19 cellular contexts compared by ENCODE assay signal in genomic region chr3:191848818-191849217, GRCh38.
"Had no signal": no experiment of that assay in that cellular context is flagged by ENCODE, and none has a peak within 500 bp of the region (broad histone marks: within the 10 kb centered on the region; RNA-seq: fewer than 3 reads in every experiment).

No MANE protein-coding gene starts in this region.

- H3K4me1 ChIP-seq: colonic mucosa, esophagus squamous epithelium, gastrocnemius medialis, heart right ventricle, left lung, lower lobe of right lung had no signal

- H3K9me3 ChIP-seq: colonic mucosa, esophagus squamous epithelium, gastrocnemius medialis, left lung, lower lobe of right lung had no signal

- H3K27ac ChIP-seq: colonic mucosa, esophagus squamous epithelium, gastrocnemius medialis, heart right ventricle, left lung, lower lobe of right lung had no signal

- H3K27me3 ChIP-seq: colonic mucosa, esophagus squamous epithelium, gastrocnemius medialis, heart right ventricle, left lung had no signal

- H3K36me3 ChIP-seq: colonic mucosa, esophagus squamous epithelium, gastrocnemius medialis, heart right ventricle, left lung, lower lobe of right lung had no signal

- ATAC-seq: gastrocnemius medialis; heart right ventricle; left cardiac atrium; left lung; left ventricle myocardium superior; lower lobe of right lung; naive thymus-derived CD4-positive, alpha-beta T cell had no signal

- DNase-seq: colonic mucosa; cortex of kidney; effector CD4-positive, alpha-beta T cell; effector memory CD4-positive, alpha-beta T cell; esophagus squamous epithelium; foreskin fibroblast; foreskin melanocyte; gastrocnemius medialis; glutamatergic neuron; head of caudate nucleus; heart right ventricle; hippocampal formation; left cardiac atrium; left lung; left ventricle myocardium superior; lower lobe of right lung; mesendoderm; midbrain; naive thymus-derived CD4-positive, alpha-beta T cell had no signal

- H3K4me3 ChIP-seq: colonic mucosa, esophagus squamous epithelium, gastrocnemius medialis, heart right ventricle, left lung, lower lobe of right lung had no signal
